7 cellular contexts compared by ENCODE assay signal in the genomic region with DNA sequence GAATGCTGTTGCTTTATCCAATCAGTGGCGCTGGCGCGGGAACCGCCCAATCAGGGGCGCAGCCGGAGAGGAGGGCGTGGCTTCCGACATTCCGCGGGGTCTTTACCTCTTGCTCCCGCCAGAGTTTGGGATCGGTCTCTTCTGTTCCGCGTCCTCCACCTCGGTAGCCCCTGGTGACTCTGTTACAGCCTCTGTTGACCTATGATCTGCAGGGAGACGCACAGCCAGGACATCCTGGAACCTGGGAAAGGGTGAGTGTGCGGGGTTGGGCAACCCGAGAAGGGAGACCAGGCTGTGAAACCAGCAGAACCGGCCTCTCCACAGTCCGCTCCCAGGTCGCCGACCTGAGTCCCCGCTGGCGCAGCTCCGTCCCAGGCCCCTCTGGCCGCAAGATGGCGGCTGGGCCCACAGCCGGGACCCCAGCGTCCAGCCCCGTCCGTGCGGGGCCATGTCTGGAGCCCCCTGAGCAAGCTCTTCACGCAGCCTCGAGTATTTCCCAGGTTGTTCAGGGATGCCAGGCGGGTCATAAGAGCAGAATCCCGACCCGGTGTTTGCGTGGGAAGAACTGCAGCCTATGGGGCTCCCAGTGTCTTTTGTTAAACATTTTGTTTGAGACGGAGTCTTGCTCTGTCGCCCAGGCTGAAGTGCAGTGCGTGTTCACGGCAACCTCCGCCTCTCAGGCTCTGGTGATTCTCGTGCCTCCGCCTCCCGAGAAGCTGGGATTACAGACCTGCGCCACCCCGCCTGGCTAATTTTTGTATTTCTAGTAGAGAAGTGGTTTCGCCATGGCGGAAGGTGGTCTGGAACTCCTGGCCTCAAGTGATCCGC. TPM values are rescaled to one million over a fixed set of nuclear protein-coding genes. Genes with fewer than 3 reads are reported as not detected.
DNase-seq lines count a peak whose midpoint lies in the region; ATAC-seq and TF ChIP-seq lines count a peak whose summit lies in the region.

No MANE protein-coding gene starts in this region.

- peak; percentile 79 for ATAC-seq in GM18867 (IDR thresholded peaks at IDR 0.05; ENCODE audit: unreplicated experiment)
- ATAC-seq in HG03565 (IDR thresholded peaks at IDR 0.05; ENCODE audit: unreplicated experiment): peak; percentile 50
- peak; percentile 90 for ATAC-seq in body of pancreas
- ATAC-seq in gastrocnemius medialis: no peak

- H3K27ac ChIP-seq in body of pancreas: peak overlapping the region; percentile 65 to 92 (median 81)
- H3K27ac ChIP-seq in gastrocnemius medialis: peak overlapping the region in 3 of 4 donors; percentile 21 to 31 (median 26)

- DNase-seq in T-helper 2 cell treated with Interferon-gamma antibody and Interleukin-4, amounts not matched to agents 5 μg/mL and 100 μg/mL, for 36 hours (ENCODE audit: low spot score): peak; percentile 69
- DNase-seq in body of pancreas (peak; percentile 87 to 92 (median 88)), iPS DF 4.7 (ENCODE audit: extremely low read depth, low spot score) (peak; percentile 75), gastrocnemius medialis (peak; percentile 20 to 28), foreskin melanocyte (no peak)

- H3K27me3 ChIP-seq in body of pancreas (no peaks in the 10 kb centered on the region), gastrocnemius medialis (no peaks in the 10 kb centered on the region)

- H3K27ac Mint-ChIP-seq in T-helper 2 cell treated with Interferon-gamma antibody and Interleukin-4, amounts not matched to agents 5 μg/mL and 100 μg/mL, for 36 hours: peak overlapping the region; percentile 73

- intact Hi-C loops in body of pancreas (cut with DNase I): loop anchor here (10.0 kb wide), 1 partner anchor 282 kb away; no protein-coding TSS in a partner anchor
- intact Hi-C loops in gastrocnemius medialis (cut with DNase I; ENCODE audit: low total_unique reads): no loop called here

- in situ Hi-C loops in gastrocnemius medialis (cut with MboI; ENCODE audit: low sequenced_read_pairs in 4 of 4): no loop called here

- peak overlapping the region; percentile 88 for H3K4me3 Mint-ChIP-seq in T-helper 2 cell treated with Interferon-gamma antibody and Interleukin-4, amounts not matched to agents 5 μg/mL and 100 μg/mL, for 36 hours

- H3K9me3 Mint-ChIP-seq in T-helper 2 cell treated with Interferon-gamma antibody and Interleukin-4, amounts not matched to agents 5 μg/mL and 100 μg/mL, for 36 hours: peaks cover 11% of the 10 kb centered on the region

- WGBS in body of pancreas, 2 donors: 2% methylated on average over 41 to 51 of the region's 51 CpGs

- H3K36me3 Mint-ChIP-seq in T-helper 2 cell treated with Interferon-gamma antibody and Interleukin-4, amounts not matched to agents 5 μg/mL and 100 μg/mL, for 36 hours (ENCODE audit: low read depth): peaks cover 4% of the 10 kb centered on the region

- peaks cover 16% of the 10 kb centered on the region for H3K4me1 ChIP-seq in body of pancreas
- H3K4me1 ChIP-seq in gastrocnemius medialis: no peaks in the 10 kb centered on the region

- no peaks in the 10 kb centered on the region for H3K9me3 ChIP-seq in body of pancreas
- no peaks in the 10 kb centered on the region for H3K9me3 ChIP-seq in gastrocnemius medialis

- H3K27me3 Mint-ChIP-seq in T-helper 2 cell treated with Interferon-gamma antibody and Interleukin-4, amounts not matched to agents 5 μg/mL and 100 μg/mL, for 36 hours (ENCODE audit: low read depth): no peaks in the 10 kb centered on the region

- peaks cover 16% of the 10 kb centered on the region for H3K4me1 Mint-ChIP-seq in T-helper 2 cell treated with Interferon-gamma antibody and Interleukin-4, amounts not matched to agents 5 μg/mL and 100 μg/mL, for 36 hours (ENCODE audit: low read depth)

- H3K36me3 ChIP-seq in body of pancreas (replicated peaks in 1 of 2; ENCODE audit: insufficient read depth in 1 of 2, low read depth in 2 of 2): no peaks in the 10 kb centered on the region
- no peaks in the 10 kb centered on the region for H3K36me3 ChIP-seq in gastrocnemius medialis

- peak in 1 of 7 experiments; percentile 11 for TF ChIP-seq CTCF in body of pancreas (IDR thresholded peaks at IDR 0.05)
- TF ChIP-seq CTCF in gastrocnemius medialis (IDR thresholded peaks at IDR 0.05 in 4 of 5, conservative IDR thresholded peaks at IDR 0.05 in 1 of 5): no peak

- TF ChIP-seq POLR2A in body of pancreas (IDR thresholded peaks at IDR 0.05) (peak; percentile 48 to 82 (median 71)), gastrocnemius medialis (IDR thresholded peaks at IDR 0.05) (no peak)

- H3K4me3 ChIP-seq in body of pancreas: peak overlapping the region; percentile 17 to 89
- peak overlapping the region; percentile 58 to 67 (median 60) for H3K4me3 ChIP-seq in gastrocnemius medialis

RNA-seq across cellular contexts. Expression of gene ZNF681, which starts 4.4 kb away (rescaled TPM):
- total RNA-seq in body of pancreas (1 to 10 TPM in 1 of 2 donors, under 1 TPM in 1; 0.99 to 2.1 TPM), gastrocnemius medialis (under 1 TPM; 0.07 to 0.25 (median 0.19) TPM)

Comparison
In these comparisons a context has a peak if more than half of its experiments do, and no peak if none do; other contexts are left out.
1. ATAC-seq: peak in GM18867 (single experiment), HG03565 (single experiment) and body of pancreas (single experiment); none in gastrocnemius medialis (0 of 2).
2. POLR2A ChIP-seq: peak in body of pancreas (3 of 3); none in gastrocnemius medialis (0 of 2).